Comparison of ENCODE assay signal across 8 cellular contexts in the genomic region with DNA sequence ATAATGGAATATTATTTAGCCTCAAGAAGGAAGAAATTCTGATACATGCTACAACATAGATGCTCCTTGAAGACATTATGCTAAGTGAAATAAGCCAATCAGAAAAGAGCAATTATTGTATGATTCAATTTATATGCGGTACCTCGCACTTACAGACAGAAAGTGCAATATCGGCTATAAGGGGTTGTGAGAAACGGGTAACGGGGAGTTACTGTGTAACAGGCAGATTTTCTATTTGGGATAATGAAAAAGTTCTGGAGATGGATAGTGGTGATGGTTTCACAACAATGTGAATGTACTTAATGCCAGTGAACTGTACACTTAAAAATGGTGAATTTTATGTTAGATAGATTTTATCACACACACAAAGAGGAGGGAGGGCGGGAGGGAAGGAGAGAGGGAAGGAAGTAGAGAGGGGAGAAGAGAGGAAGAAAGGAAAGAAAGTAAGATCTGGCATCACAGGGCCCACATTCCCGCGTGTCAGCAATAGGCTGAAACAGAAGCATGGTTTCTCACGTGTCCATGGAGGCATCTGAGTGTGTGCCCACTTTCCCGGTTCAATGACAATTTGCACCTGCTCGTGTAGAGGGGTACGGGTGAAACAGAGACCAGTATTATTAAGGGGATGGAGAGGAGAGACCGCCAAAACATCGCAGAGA. TPM values are rescaled to one million over a fixed set of nuclear protein-coding genes. Genes with fewer than 3 reads are reported as not detected.
DNase-seq lines count a peak whose midpoint lies in the region; ATAC-seq and TF ChIP-seq lines count a peak whose summit lies in the region.

No MANE protein-coding gene starts in this region.

- H3K36me3 Mint-ChIP-seq in CD8-positive, alpha-beta memory T cell = peaks cover 3 to 9% (median 3%) of the 10 kb centered on the region in 3 donors

- no peaks in the 10 kb centered on the region for H3K9me3 ChIP-seq in CD8-positive, alpha-beta memory T cell (ENCODE audit: low read length)
- H3K9me3 ChIP-seq in KOPT-K1 (ENCODE audit: insufficient read depth, low read length, poor library complexity, severe bottlenecking) = no peaks in the 10 kb centered on the region
- H3K9me3 ChIP-seq in body of pancreas = no peaks in the 10 kb centered on the region
- H3K9me3 ChIP-seq in liver (ENCODE audit: control insufficient read depth in 4 of 4, low read length in 3 of 4) = no peaks in the 10 kb centered on the region
- H3K9me3 ChIP-seq in tibial nerve = no peaks in the 10 kb centered on the region

- H3K27me3 Mint-ChIP-seq in CD8-positive, alpha-beta memory T cell = peaks cover 0 to 2% of the 10 kb centered on the region in 2 donors

- intact Hi-C loops in body of pancreas (cut with DNase I) = loop anchor here (10.0 kb wide), 1 partner anchor 168 kb away; a partner anchor contains a TSS

- TF ChIP-seq POLR2A in body of pancreas (IDR thresholded peaks at IDR 0.05) (no peak), tibial nerve (IDR thresholded peaks at IDR 0.05) (no peak)

- CTCF ChIA-PET in CD8-positive, alpha-beta memory T cell (lab: Charles Lee) = interaction anchor here (0.6 to 2.6 kb wide), 8 partner anchors 8 to 397 kb away, joined by 3 to 15 read pairs (median 4); a partner anchor contains a TSS

- H3K4me1 ChIP-seq in CD8-positive, alpha-beta memory T cell (ENCODE audit: insufficient read depth, low read length) = peaks cover 21% of the 10 kb centered on the region
- H3K4me1 ChIP-seq in body of pancreas (peaks cover 6% of the 10 kb centered on the region), liver (ENCODE audit: control insufficient read depth in 4 of 4, insufficient read depth in 4 of 4, low read length in 3 of 4) (peaks cover 5 to 12% (median 8%) of the 10 kb centered on the region in 4 donors), tibial nerve (peaks cover 0 to 17% (median 8%) of the 10 kb centered on the region in 4 donors)

- peak overlapping the region; percentile 89 for H3K27ac ChIP-seq in CD8-positive, alpha-beta memory T cell (ENCODE audit: low read depth, low read length)
- H3K27ac ChIP-seq in KOPT-K1 (ENCODE audit: low read depth, low read length, poor library complexity, severe bottlenecking) (peak overlapping the region; percentile 94), body of pancreas (peak overlapping the region; percentile 74 to 94 (median 84)), liver (ENCODE audit: low read depth in 1 of 2, low read length in 2 of 2) (peak overlapping the region; percentile 53 to 69), tibial nerve (peak overlapping the region; percentile 71 to 95 (median 94))

- TF ChIP-seq CTCF in body of pancreas (IDR thresholded peaks at IDR 0.05) (no peak), liver (IDR thresholded peaks at IDR 0.05; ENCODE audit: low read depth, low read length, missing input control) (no peak), tibial nerve (IDR thresholded peaks at IDR 0.05) (no peak)

- H3K4me3 Mint-ChIP-seq in CD8-positive, alpha-beta memory T cell = peak overlapping the region; percentile 88 to 100 (median 97)

- H3K9me3 Mint-ChIP-seq in CD8-positive, alpha-beta memory T cell = no peaks in the 10 kb centered on the region

- H3K27me3 ChIP-seq in CD8-positive, alpha-beta memory T cell (ENCODE audit: insufficient read depth, low read length, poor library complexity, severe bottlenecking) = no peaks in the 10 kb centered on the region
- H3K27me3 ChIP-seq in body of pancreas (no peaks in the 10 kb centered on the region), liver (ENCODE audit: control insufficient read depth in 4 of 4, insufficient read depth in 4 of 4, low read length in 3 of 4) (no peaks in the 10 kb centered on the region), tibial nerve (no peaks in the 10 kb centered on the region)

- peak overlapping the region; percentile 98 for H3K4me3 ChIP-seq in CD8-positive, alpha-beta memory T cell (ENCODE audit: low read length)
- peak overlapping the region; percentile 24 to 49 for H3K4me3 ChIP-seq in body of pancreas
- H3K4me3 ChIP-seq in liver (ENCODE audit: low read depth in 1 of 3, low read length in 3 of 3) = peak overlapping the region; percentile 57 to 93 (median 81)
- peak overlapping the region; percentile 39 to 81 (median 62) for H3K4me3 ChIP-seq in tibial nerve

- no peak for TF ChIP-seq EP300 in tibial nerve (IDR thresholded peaks at IDR 0.05)

- DNase-seq in CD8-positive, alpha-beta memory T cell = no peak
- no peak for DNase-seq in body of pancreas
- no peak for DNase-seq in tibial nerve (ENCODE audit: low spot score in 2 of 2)
- no peak for DNase-seq in D341Med (ENCODE audit: low spot score)
- no peak for DNase-seq in left lobe of liver (ENCODE audit: low spot score)
- DNase-seq in mesenteric fat pad (ENCODE audit: low spot score) = no peak

- peak overlapping the region; percentile 53 to 98 (median 94) for H3K27ac Mint-ChIP-seq in CD8-positive, alpha-beta memory T cell

- POLR2A ChIA-PET in CD8-positive, alpha-beta memory T cell (lab: Charles Lee) = interaction anchor here (0.6 to 1.4 kb wide), 6 partner anchors 16 to 527 kb away, joined by 3 to 7 read pairs (median 4); a partner anchor contains a TSS

- no peak for TF ChIP-seq RAD21 in liver (IDR thresholded peaks at IDR 0.05)

- ATAC-seq in body of pancreas (peak; percentile 17), left lobe of liver (no peak)

- 8 to 11% methylated on average over 14 of the region's 14 CpGs for WGBS in body of pancreas, 2 donors
- 12% methylated on average over 14 of the region's 14 CpGs for WGBS in liver
- 7% methylated on average over 14 of the region's 14 CpGs for WGBS in tibial nerve, 2 donors

- peaks cover 31 to 33% (median 32%) of the 10 kb centered on the region in 3 donors for H3K4me1 Mint-ChIP-seq in CD8-positive, alpha-beta memory T cell

- peak overlapping the region; percentile 3 to 66 for H3K9ac ChIP-seq in liver (ENCODE audit: low read depth in 1 of 2, low read length in 2 of 2)

- H3K36me3 ChIP-seq in CD8-positive, alpha-beta memory T cell (ENCODE audit: insufficient read depth, low read length) = no peaks in the 10 kb centered on the region
- H3K36me3 ChIP-seq in KOPT-K1 (ENCODE audit: insufficient read depth, low read length) (peaks cover 21% of the 10 kb centered on the region), body of pancreas (replicated peaks in 1 of 2; ENCODE audit: insufficient read depth in 1 of 2, low read depth in 2 of 2) (no peaks in the 10 kb centered on the region), liver (ENCODE audit: control insufficient read depth in 4 of 4, insufficient read depth in 3 of 4, low read depth in 1 of 4, low read length in 3 of 4) (peaks cover 0 to 2% (median 0%) of the 10 kb centered on the region in 4 donors), tibial nerve (no peaks in the 10 kb centered on the region)

TF ChIP-seq in liver, 16 proteins besides CTCF, POLR2A, EP300 and RAD21:
- TF ChIP-seq TAF1 (conservative IDR thresholded peaks at IDR 0.05) (no peak), RXRA (IDR thresholded peaks at IDR 0.05) (peak in 1 of 2 donors; percentile 45)
- TF ChIP-seq, protein P1, sequence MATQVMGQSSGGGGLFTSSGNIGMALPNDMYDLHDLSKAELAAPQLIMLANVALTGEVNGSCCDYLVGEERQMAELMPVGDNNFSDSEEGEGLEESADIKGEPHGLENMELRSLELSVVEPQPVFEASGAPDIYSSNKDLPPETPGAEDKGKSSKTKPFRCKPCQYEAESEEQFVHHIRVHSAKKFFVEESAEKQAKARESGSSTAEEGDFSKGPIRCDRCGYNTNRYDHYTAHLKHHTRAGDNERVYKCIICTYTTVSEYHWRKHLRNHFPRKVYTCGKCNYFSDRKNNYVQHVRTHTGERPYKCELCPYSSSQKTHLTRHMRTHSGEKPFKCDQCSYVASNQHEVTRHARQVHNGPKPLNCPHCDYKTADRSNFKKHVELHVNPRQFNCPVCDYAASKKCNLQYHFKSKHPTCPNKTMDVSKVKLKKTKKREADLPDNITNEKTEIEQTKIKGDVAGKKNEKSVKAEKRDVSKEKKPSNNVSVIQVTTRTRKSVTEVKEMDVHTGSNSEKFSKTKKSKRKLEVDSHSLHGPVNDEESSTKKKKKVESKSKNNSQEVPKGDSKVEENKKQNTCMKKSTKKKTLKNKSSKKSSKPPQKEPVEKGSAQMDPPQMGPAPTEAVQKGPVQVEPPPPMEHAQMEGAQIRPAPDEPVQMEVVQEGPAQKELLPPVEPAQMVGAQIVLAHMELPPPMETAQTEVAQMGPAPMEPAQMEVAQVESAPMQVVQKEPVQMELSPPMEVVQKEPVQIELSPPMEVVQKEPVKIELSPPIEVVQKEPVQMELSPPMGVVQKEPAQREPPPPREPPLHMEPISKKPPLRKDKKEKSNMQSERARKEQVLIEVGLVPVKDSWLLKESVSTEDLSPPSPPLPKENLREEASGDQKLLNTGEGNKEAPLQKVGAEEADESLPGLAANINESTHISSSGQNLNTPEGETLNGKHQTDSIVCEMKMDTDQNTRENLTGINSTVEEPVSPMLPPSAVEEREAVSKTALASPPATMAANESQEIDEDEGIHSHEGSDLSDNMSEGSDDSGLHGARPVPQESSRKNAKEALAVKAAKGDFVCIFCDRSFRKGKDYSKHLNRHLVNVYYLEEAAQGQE (IDR thresholded peaks at IDR 0.05) = no peak
- TF ChIP-seq, protein P2, sequence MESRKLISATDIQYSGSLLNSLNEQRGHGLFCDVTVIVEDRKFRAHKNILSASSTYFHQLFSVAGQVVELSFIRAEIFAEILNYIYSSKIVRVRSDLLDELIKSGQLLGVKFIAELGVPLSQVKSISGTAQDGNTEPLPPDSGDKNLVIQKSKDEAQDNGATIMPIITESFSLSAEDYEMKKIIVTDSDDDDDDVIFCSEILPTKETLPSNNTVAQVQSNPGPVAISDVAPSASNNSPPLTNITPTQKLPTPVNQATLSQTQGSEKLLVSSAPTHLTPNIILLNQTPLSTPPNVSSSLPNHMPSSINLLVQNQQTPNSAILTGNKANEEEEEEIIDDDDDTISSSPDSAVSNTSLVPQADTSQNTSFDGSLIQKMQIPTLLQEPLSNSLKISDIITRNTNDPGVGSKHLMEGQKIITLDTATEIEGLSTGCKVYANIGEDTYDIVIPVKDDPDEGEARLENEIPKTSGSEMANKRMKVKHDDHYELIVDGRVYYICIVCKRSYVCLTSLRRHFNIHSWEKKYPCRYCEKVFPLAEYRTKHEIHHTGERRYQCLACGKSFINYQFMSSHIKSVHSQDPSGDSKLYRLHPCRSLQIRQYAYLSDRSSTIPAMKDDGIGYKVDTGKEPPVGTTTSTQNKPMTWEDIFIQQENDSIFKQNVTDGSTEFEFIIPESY (IDR thresholded peaks at IDR 0.05) = no peak
- TF ChIP-seq, protein P3, sequence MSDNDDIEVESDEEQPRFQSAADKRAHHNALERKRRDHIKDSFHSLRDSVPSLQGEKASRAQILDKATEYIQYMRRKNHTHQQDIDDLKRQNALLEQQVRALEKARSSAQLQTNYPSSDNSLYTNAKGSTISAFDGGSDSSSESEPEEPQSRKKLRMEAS (IDR thresholded peaks at IDR 0.05) = no peak

RNA-seq across cellular contexts. Expression of a gene that starts 0.7 kb away (rescaled TPM):
- 10 to 100 TPM; 37.0 to 37.6 TPM for total RNA-seq in CD8-positive, alpha-beta memory T cell
- polyA plus RNA-seq in CD8-positive, alpha-beta memory T cell = 5.8 TPM
- 1 to 10 TPM in 1 of 2 donors, under 1 TPM in 1; 0.26 to 1.3 TPM for total RNA-seq in body of pancreas
- total RNA-seq in liver = 10 to 100 TPM in 1 of 2 donors, under 1 TPM in 1; 0.33 to 15.1 TPM
- polyA plus RNA-seq in liver = under 1 TPM; 0.40 to 0.43 TPM
- total RNA-seq in tibial nerve = 1 to 10 TPM in 2 of 4 donors, under 1 TPM in 2; 0.66 to 9.6 (median 1.0) TPM
- total RNA-seq in left lobe of liver = 0.68 TPM
- total RNA-seq in mesenteric fat pad = 1.8 TPM

Comparison
In these comparisons a context has a peak if more than half of its experiments do, and no peak if none do; other contexts are left out.
1. H3K4me3 ChIP-seq: peak in every context shown above with its lines; median percentile 98 in CD8-positive, alpha-beta memory T cell; 81 in liver; 62 in tibial nerve; 36 in body of pancreas.